In the genomic region with DNA sequence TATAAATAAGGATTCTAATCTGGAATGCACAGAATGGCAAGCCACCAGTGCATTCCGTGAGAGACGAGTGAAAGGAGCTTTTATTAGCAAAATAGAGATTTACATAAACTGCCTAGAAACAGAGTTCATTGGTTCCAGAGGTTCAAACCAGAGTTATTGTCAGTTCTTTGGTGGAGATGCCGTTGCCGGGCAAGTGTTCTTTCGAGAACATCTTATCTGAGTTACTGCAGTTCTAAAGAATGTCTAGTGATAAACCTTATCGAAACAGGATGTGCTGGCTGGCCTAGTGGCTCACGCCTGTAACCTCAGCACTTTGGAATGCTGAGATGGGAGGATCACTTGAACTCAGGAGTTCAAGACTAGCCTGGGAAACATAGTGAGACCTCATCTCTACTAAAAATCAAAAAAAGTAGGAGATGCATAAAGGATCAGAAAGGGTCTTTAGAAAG, we compare ENCODE assay signal across 8 cellular contexts. TPM values are rescaled to one million over a fixed set of nuclear protein-coding genes. Genes with fewer than 3 reads are reported as not detected.
A peak's percentile ranks its signal among the peaks of the same experiment; 100 is the strongest.
DNase-seq lines count a peak whose midpoint lies in the region; ATAC-seq and TF ChIP-seq lines count a peak whose summit lies in the region.

No MANE protein-coding gene starts in this region.

- no peak overlapping the region for H3K9ac ChIP-seq in mucosa of rectum (ENCODE audit: low read depth in 1 of 2, low read length in 2 of 2)

- H3F3A ChIP-seq in GM23338 (replicated peaks; ENCODE audit: low read depth) = no peaks in the 10 kb centered on the region

- ATAC-seq in GM23338 = peak; percentile 78
- ATAC-seq in esophagus mucosa = peak; percentile 55
- ATAC-seq in GM19035 (IDR thresholded peaks at IDR 0.05; ENCODE audit: unreplicated experiment) = no peak
- ATAC-seq in GM21619 (IDR thresholded peaks at IDR 0.05; ENCODE audit: unreplicated experiment) = no peak

- no peak overlapping the region for H3K4me3 ChIP-seq in GM23338
- H3K4me3 ChIP-seq in SJSA1 = no peak overlapping the region
- H3K4me3 ChIP-seq in mucosa of rectum (ENCODE audit: low read length in 2 of 2) = peak overlapping the region in 1 of 2 donors; percentile 44

- H3K27ac ChIP-seq in GM23338 (ENCODE audit: low read depth) (no peak overlapping the region), SJSA1 (peak overlapping the region; percentile 82), mucosa of rectum (ENCODE audit: low read depth in 2 of 2, low read length in 2 of 2) (peak overlapping the region; percentile 43 to 62)

- no peaks in the 10 kb centered on the region for H3K79me2 ChIP-seq in GM23338 (replicated peaks; ENCODE audit: insufficient read depth)

- no peaks in the 10 kb centered on the region for H4K20me1 ChIP-seq in GM23338 (replicated peaks; ENCODE audit: insufficient read depth)

- no peak overlapping the region for H3K27ac Mint-ChIP-seq in GM23338

- DNase-seq in CD1c-positive myeloid dendritic cell (ENCODE audit: extremely low spot score) (peak; percentile 77), GM23338 (ENCODE audit: low spot score) (peak; percentile 91), SJSA1 (ENCODE audit: low read depth in 1 of 2, low spot score in 2 of 2) (peak; percentile 82 to 87), SIG-M5 (lab: John Stamatoyannopoulos, UW) (no peak)

- H3K36me3 ChIP-seq in GM23338 (ENCODE audit: insufficient read depth) (no peaks in the 10 kb centered on the region), SJSA1 (no peaks in the 10 kb centered on the region), mucosa of rectum (ENCODE audit: control insufficient read depth in 2 of 2, insufficient read depth in 2 of 2, low read length in 2 of 2) (no peaks in the 10 kb centered on the region)

- no peak overlapping the region for H3K4me3 Mint-ChIP-seq in GM23338

- H3K4me2 ChIP-seq in GM23338 = no peak overlapping the region

- H2AFZ ChIP-seq in GM23338 = no peak overlapping the region

- H3K4me1 Mint-ChIP-seq in GM23338 = no peaks in the 10 kb centered on the region

- no peaks in the 10 kb centered on the region for H3K9me3 Mint-ChIP-seq in GM23338

- no peaks in the 10 kb centered on the region for H3K9me2 ChIP-seq in GM23338 (ENCODE audit: insufficient read depth)

- no peaks in the 10 kb centered on the region for H3K36me3 Mint-ChIP-seq in GM23338 (ENCODE audit: low read depth)

- H3K9me3 ChIP-seq in SJSA1 (replicated peaks) = no peaks in the 10 kb centered on the region
- no peaks in the 10 kb centered on the region for H3K9me3 ChIP-seq in mucosa of rectum (ENCODE audit: control insufficient read depth in 2 of 2, low read length in 2 of 2)

- H3K27me3 Mint-ChIP-seq in GM23338 (ENCODE audit: insufficient read depth, low read depth, poor library complexity) = no peaks in the 10 kb centered on the region

- no peaks in the 10 kb centered on the region for H3K4me1 ChIP-seq in GM23338 (ENCODE audit: insufficient read depth)
- peaks cover 8% of the 10 kb centered on the region for H3K4me1 ChIP-seq in SJSA1 (replicated peaks)
- peaks cover 5 to 6% of the 10 kb centered on the region in 2 donors for H3K4me1 ChIP-seq in mucosa of rectum (ENCODE audit: control insufficient read depth in 2 of 2, insufficient read depth in 2 of 2, low read length in 2 of 2)

- no peaks in the 10 kb centered on the region for H3K27me3 ChIP-seq in GM23338 (ENCODE audit: insufficient read depth)
- no peaks in the 10 kb centered on the region for H3K27me3 ChIP-seq in SJSA1 (replicated peaks)
- no peaks in the 10 kb centered on the region for H3K27me3 ChIP-seq in mucosa of rectum (ENCODE audit: control insufficient read depth in 2 of 2, insufficient read depth in 2 of 2, low read length in 2 of 2)

- TF ChIP-seq CTCF in GM23338 (conservative IDR thresholded peaks at IDR 0.05; ENCODE audit: low read depth in 2 of 2) = no peak

TF ChIP-seq in GM23338, 12 proteins besides CTCF, POLR2A, EP300 and RAD21 (continues in another document):
- no peak for TF ChIP-seq POLR2AphosphoS5 (IDR thresholded peaks at IDR 0.05; ENCODE audit: low read depth)
- no peak for TF ChIP-seq EZH2 (IDR thresholded peaks at IDR 0.05; ENCODE audit: low read depth, unreplicated experiment)
- TF ChIP-seq CREB1 (CRISPR knock-in tag; IDR thresholded peaks at IDR 0.05; ENCODE audit: low read depth) = no peak
- TF ChIP-seq, protein P1, sequence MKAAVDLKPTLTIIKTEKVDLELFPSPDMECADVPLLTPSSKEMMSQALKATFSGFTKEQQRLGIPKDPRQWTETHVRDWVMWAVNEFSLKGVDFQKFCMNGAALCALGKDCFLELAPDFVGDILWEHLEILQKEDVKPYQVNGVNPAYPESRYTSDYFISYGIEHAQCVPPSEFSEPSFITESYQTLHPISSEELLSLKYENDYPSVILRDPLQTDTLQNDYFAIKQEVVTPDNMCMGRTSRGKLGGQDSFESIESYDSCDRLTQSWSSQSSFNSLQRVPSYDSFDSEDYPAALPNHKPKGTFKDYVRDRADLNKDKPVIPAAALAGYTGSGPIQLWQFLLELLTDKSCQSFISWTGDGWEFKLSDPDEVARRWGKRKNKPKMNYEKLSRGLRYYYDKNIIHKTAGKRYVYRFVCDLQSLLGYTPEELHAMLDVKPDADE (IDR thresholded peaks at IDR 0.05) = no peak
- no peak for TF ChIP-seq JUNB (IDR thresholded peaks at IDR 0.05; ENCODE audit: unreplicated experiment)
- TF ChIP-seq ZNF462 (CRISPR knock-in tag; IDR thresholded peaks at IDR 0.05) = no peak
- TF ChIP-seq ZNF331 (CRISPR knock-in tag; IDR thresholded peaks at IDR 0.05; ENCODE audit: low read depth) = no peak
- TF ChIP-seq ZNF114 (CRISPR knock-in tag; IDR thresholded peaks at IDR 0.05) = no peak
- TF ChIP-seq EZH2phosphoT487 (IDR thresholded peaks at IDR 0.05; ENCODE audit: unreplicated experiment) = no peak

RNA-seq across cellular contexts. Expression of gene EVI5, which starts 19.8 kb away (rescaled TPM):
- total RNA-seq in GM23338 (2014; rRNA removed; shearing (Covaris generic)) = 6.5 and 15.6 TPM in 2 replicates
- 16.7 and 24.8 TPM in 2 replicates for polyA plus RNA-seq in GM23338 (2016; fragmentation: Nextera tagmentation; extraction: Ambion mirVana)
- 18.1 and 21.5 TPM in 2 replicates for total RNA-seq in SJSA1 (2014; rRNA removed; shearing (Covaris generic))
- total RNA-seq in esophagus mucosa = 10.3 TPM

RNA-seq across cellular contexts. Expression of gene RPL5, which starts 27.1 kb away (rescaled TPM):
- total RNA-seq in GM23338 (2014; rRNA removed; shearing (Covaris generic)) = 2,030 and 2,182 TPM in 2 replicates
- polyA plus RNA-seq in GM23338 (2016; fragmentation: Nextera tagmentation; extraction: Ambion mirVana) = 3,547 and 4,172 TPM in 2 replicates
- 646 and 1,004 TPM in 2 replicates for total RNA-seq in SJSA1 (2014; rRNA removed; shearing (Covaris generic))
- total RNA-seq in esophagus mucosa = 850 TPM

Comparison
In these comparisons a context has a peak if more than half of its experiments do, and no peak if none do; other contexts are left out.
1. ATAC-seq: peak in GM23338 (single experiment) and esophagus mucosa (single experiment); none in GM19035 (single experiment) and GM21619 (single experiment).